Comparison of ENCODE assay signal across 34 cellular contexts in genomic region chr3:191292243-191292642, GRCh38. TPM values are rescaled to one million over a fixed set of nuclear protein-coding genes. Genes with fewer than 3 reads are reported as not detected.
"Had no signal": no experiment of that assay in that cellular context is flagged by ENCODE, and none has a peak within 500 bp of the region (broad histone marks: within the 10 kb centered on the region; RNA-seq: fewer than 3 reads in every experiment).

No MANE protein-coding gene starts in this region.

- H3K27ac Mint-ChIP-seq: activated CD4-positive, alpha-beta T cell treated with anti-CD3 and anti-CD28 coated beads for 36 hours; activated CD8-positive, alpha-beta T cell treated with anti-CD3 and anti-CD28 coated beads, Interleukin-2, amount 10 ng/mL, durations not matched to agents 7 days and 5 days; activated naive CD4-positive, alpha-beta T cell treated with anti-CD3 and anti-CD28 coated beads, Interleukin-2, amount 50 U/mL, for 24 hours; activated naive CD8-positive, alpha-beta T cell treated with anti-CD3 and anti-CD28 coated beads, Interleukin-2, amount 10 ng/mL, durations not matched to agents 7 days and 5 days; activated T-cell treated with anti-CD3 and anti-CD28 coated beads, Interleukin-2, amount 50 U/mL, for 24 hours; activated T-helper 2 cell treated with anti-CD3 and anti-CD28 coated beads, Interferon-gamma antibody, Interleukin-2, Interleukin-4, amounts not matched to agents 10 μg/mL and 5 μg/mL and 100 μg/mL, durations not matched to agents 14 hours and 24 hours and 36 hours had no signal

- H3K4me1 ChIP-seq: ascending aorta, SJCRH30 had no signal

- DNase-seq: activated CD4-positive, alpha-beta T cell treated with anti-CD3 and anti-CD28 coated beads for 36 hours; activated CD4-positive, alpha-beta T cell treated with anti-CD3 and anti-CD28 coated beads, Interleukin-2, amount 10 ng/mL, durations not matched to agents 7 days and 5 days; activated CD4-positive, alpha-beta T cell treated with anti-CD3 and anti-CD28 coated beads, Interleukin-2, amount 50 U/mL, for 48 hours; activated CD8-positive, alpha-beta T cell treated with anti-CD3 and anti-CD28 coated beads, Interleukin-2, amount 10 ng/mL, durations not matched to agents 7 days and 5 days; activated gamma-delta T cell; activated naive CD4-positive, alpha-beta T cell treated with Interleukin-2 at 50 U/mL for 16 hours; activated naive CD8-positive, alpha-beta T cell treated with anti-CD3 and anti-CD28 coated beads, Interleukin-2, amount 10 ng/mL, durations not matched to agents 7 days and 5 days; activated T-cell treated with anti-CD3 and anti-CD28 coated beads, Interleukin-2, amount 50 U/mL, for 24 hours; amygdala; KG1; MG63; NCI-H1048; NCI-H1105 treated with DMSO at 0.1 percent for 48 hours; NCI-H1436; NCI-H1694; NCI-H1930; NCI-H2081 treated with DMSO at 0.1 percent for 48 hours; NCI-H345; NCI-H524 treated with DMSO at 0.1 percent for 48 hours; OCI-M1; SHP77; SJCRH30; T1000 had no signal

- H3K9me3 Mint-ChIP-seq: activated CD4-positive, alpha-beta T cell treated with anti-CD3 and anti-CD28 coated beads, Interleukin-2, amount 10 ng/mL, durations not matched to agents 7 days and 5 days; activated naive CD4-positive, alpha-beta T cell treated with anti-CD3 and anti-CD28 coated beads, Interleukin-2, amount 50 U/mL, for 24 hours; activated naive CD8-positive, alpha-beta T cell treated with anti-CD3 and anti-CD28 coated beads, Interleukin-2, amount 10 ng/mL, durations not matched to agents 7 days and 5 days; activated T-helper 2 cell treated with anti-CD3 and anti-CD28 coated beads, Interferon-gamma antibody, Interleukin-2, Interleukin-4, amounts not matched to agents 10 μg/mL and 5 μg/mL and 100 μg/mL, durations not matched to agents 14 hours and 24 hours and 36 hours; central memory CD8-positive, alpha-beta T cell had no signal

- H3K4me3 Mint-ChIP-seq: activated CD4-positive, alpha-beta T cell treated with anti-CD3 and anti-CD28 coated beads for 36 hours; activated CD4-positive, alpha-beta T cell treated with anti-CD3 and anti-CD28 coated beads, Interleukin-2, amount 10 ng/mL, durations not matched to agents 7 days and 5 days; activated CD8-positive, alpha-beta T cell treated with anti-CD3 and anti-CD28 coated beads, Interleukin-2, amount 10 ng/mL, durations not matched to agents 7 days and 5 days; activated naive CD4-positive, alpha-beta T cell treated with anti-CD3 and anti-CD28 coated beads, Interleukin-2, amount 50 U/mL, for 24 hours; activated naive CD8-positive, alpha-beta T cell treated with anti-CD3 and anti-CD28 coated beads, Interleukin-2, amount 10 ng/mL, durations not matched to agents 7 days and 5 days; activated T-cell treated with anti-CD3 and anti-CD28 coated beads, Interleukin-2, amount 50 U/mL, for 24 hours; central memory CD8-positive, alpha-beta T cell had no signal

- H3K36me3 ChIP-seq: ascending aorta, cardiac muscle cell, MG63, SJCRH30 had no signal

- H3K4me1 Mint-ChIP-seq: activated naive CD8-positive, alpha-beta T cell treated with anti-CD3 and anti-CD28 coated beads, Interleukin-2, amount 10 ng/mL, durations not matched to agents 7 days and 5 days; central memory CD8-positive, alpha-beta T cell had no signal

- ATAC-seq: activated CD4-positive, alpha-beta T cell treated with anti-CD3 and anti-CD28 coated beads for 36 hours; activated CD4-positive, CD25-positive, alpha-beta regulatory T cell treated with anti-CD3 and anti-CD28 coated beads, Interleukin-2, amount 50 U/mL, for 24 hours; activated CD8-positive, alpha-beta T cell treated with anti-CD3 and anti-CD28 coated beads, Interleukin-2, amount 10 ng/mL, durations not matched to agents 7 days and 5 days; Panc1 had no signal

- H3K27ac ChIP-seq: ascending aorta, cardiac muscle cell, SJCRH30, SK-N-MC had no signal

- H3K27me3 Mint-ChIP-seq: activated CD4-positive, alpha-beta T cell treated with anti-CD3 and anti-CD28 coated beads for 36 hours; activated naive CD4-positive, alpha-beta T cell treated with anti-CD3 and anti-CD28 coated beads, Interleukin-2, amount 50 U/mL, for 24 hours; activated naive CD8-positive, alpha-beta T cell treated with anti-CD3 and anti-CD28 coated beads, Interleukin-2, amount 10 ng/mL, durations not matched to agents 7 days and 5 days; activated T-cell treated with anti-CD3 and anti-CD28 coated beads, Interleukin-2, amount 50 U/mL, for 24 hours; central memory CD8-positive, alpha-beta T cell had no signal

- H3K4me3 ChIP-seq: ascending aorta, cardiac muscle cell, MG63, SJCRH30, SK-N-MC had no signal

- H3K36me3 Mint-ChIP-seq: activated naive CD4-positive, alpha-beta T cell treated with anti-CD3 and anti-CD28 coated beads, Interleukin-2, amount 50 U/mL, for 24 hours; activated naive CD8-positive, alpha-beta T cell treated with anti-CD3 and anti-CD28 coated beads, Interleukin-2, amount 10 ng/mL, durations not matched to agents 7 days and 5 days had no signal

- H3K9me3 ChIP-seq: ascending aorta, MG63, SJCRH30 had no signal

- H3K27me3 ChIP-seq: ascending aorta, cardiac muscle cell, SJCRH30 had no signal

RNA-seq across cellular contexts. Expression of gene UTS2B, which starts 38.1 kb away (rescaled TPM):
- total RNA-seq: activated CD4-positive, alpha-beta T cell treated with anti-CD3 and anti-CD28 coated beads for 36 hours; activated CD8-positive, alpha-beta T cell treated with anti-CD3 and anti-CD28 coated beads, Interleukin-2, amount 10 ng/mL, durations not matched to agents 7 days and 5 days; activated naive CD8-positive, alpha-beta T cell treated with anti-CD3 and anti-CD28 coated beads, Interleukin-2, amount 10 ng/mL, durations not matched to agents 7 days and 5 days; cardiac muscle cell; RPMI7951; SJCRH30; T-helper 1 cell treated with Interleukin-12 subunit alpha and Interleukin-12 subunit beta and Interleukin-4 antibody, amounts not matched to agents 30 ng/mL and 1 ng/mL, for 36 hours; T-helper 2 cell treated with Interferon-gamma antibody and Interleukin-4, amounts not matched to agents 100 ng/mL and 5 ng/mL, for 36 hours had no signal
